12 cellular contexts compared by ENCODE assay signal in genomic region chr21:46121286-46122221, GRCh38. TPM values are rescaled to one million over a fixed set of nuclear protein-coding genes. Genes with fewer than 3 reads are reported as not detected.
DNase-seq lines count a peak whose midpoint lies in the region; TF ChIP-seq lines count a peak whose summit lies in the region.
"Had no signal": no experiment of that assay in that cellular context is flagged by ENCODE, and none has a peak within 500 bp of the region (broad histone marks: within the 10 kb centered on the region; RNA-seq: fewer than 3 reads in every experiment).

No MANE protein-coding gene starts in this region.

- in situ Hi-C loops in GM23248 (cut with MboI): no loop called here

- H3K4me3 ChIP-seq in ACC112 (ENCODE audit: low read depth, low read length): no peak overlapping the region
- no peak overlapping the region for H3K4me3 ChIP-seq in GM23248
- H3K4me3 ChIP-seq in endodermal cell (ENCODE audit: low read length): no peak overlapping the region
- no peak overlapping the region for H3K4me3 ChIP-seq in osteoblast (ENCODE audit: insufficient read depth, low read length)

- 71 to 79% methylated on average over 26 of the region's 29 CpGs for WGBS in GM23248 (ENCODE audit: low coverage in 1 of 2, low lambda C conversion rate in 2 of 2, missing lambda C conversion rate in 2 of 2), 2 experiments
- whole genome bisulfite sequencing in endodermal cell (ENCODE audit: insufficient coverage in 1 of 2, insufficient read length in 1 of 2), 2 experiments: 95% methylated on average over 17 to 29 of the region's 29 CpGs

- peaks cover 44% of the 10 kb centered on the region for H3F3A ChIP-seq in GM23248 (ENCODE audit: insufficient read depth)

- no peak overlapping the region for H2AFZ ChIP-seq in ACC112 (ENCODE audit: low read length, unreplicated experiment)
- no peak overlapping the region for H2AFZ ChIP-seq in GM23248
- H2AFZ ChIP-seq in osteoblast (ENCODE audit: low read length): no peak overlapping the region

- H3K36me3 ChIP-seq in ACC112 (ENCODE audit: insufficient read depth, low read length) (peaks cover 63% of the 10 kb centered on the region), GM23248 (ENCODE audit: low read depth) (peaks cover 43% of the 10 kb centered on the region; the same call in 1 of the 2 replicates), endodermal cell (ENCODE audit: control insufficient read depth, insufficient read depth, low read length) (peaks cover 51% of the 10 kb centered on the region), osteoblast (ENCODE audit: insufficient read depth, low read length) (peaks cover 95% of the 10 kb centered on the region)

- H4K20me1 ChIP-seq in GM23248 (ENCODE audit: insufficient read depth): no peaks in the 10 kb centered on the region
- peaks cover 57% of the 10 kb centered on the region for H4K20me1 ChIP-seq in osteoblast (ENCODE audit: insufficient read depth, low read length)

- H3K9me3 Mint-ChIP-seq in endodermal cell: no peaks in the 10 kb centered on the region
- no peaks in the 10 kb centered on the region for H3K9me3 Mint-ChIP-seq in immature natural killer cell
- H3K9me3 Mint-ChIP-seq: CD8-positive, alpha-beta memory T cell; naive thymus-derived CD8-positive, alpha-beta T cell had no signal

- peaks cover 18% of the 10 kb centered on the region for H3K79me2 ChIP-seq in ACC112 (ENCODE audit: control insufficient read depth, insufficient read depth, low read length, unreplicated experiment)
- H3K79me2 ChIP-seq in GM23248 (ENCODE audit: insufficient read depth): peaks cover 30% of the 10 kb centered on the region; the same call in 1 of the 2 replicates
- H3K79me2 ChIP-seq in osteoblast (ENCODE audit: insufficient read depth, low read length): peaks cover 65% of the 10 kb centered on the region

- H3K36me3 Mint-ChIP-seq in endodermal cell (ENCODE audit: low read depth): peaks cover 38% of the 10 kb centered on the region
- H3K36me3 Mint-ChIP-seq in immature natural killer cell: no peaks in the 10 kb centered on the region

- TF ChIP-seq CTCF in endodermal cell (conservative IDR thresholded peaks at IDR 0.05) (peak; percentile 14), osteoblast (IDR thresholded peaks at IDR 0.05; ENCODE audit: extremely low read depth, low read depth, low read length) (no peak)

- H3K4me1 Mint-ChIP-seq in endodermal cell: no peaks in the 10 kb centered on the region
- no peaks in the 10 kb centered on the region for H3K4me1 Mint-ChIP-seq in immature natural killer cell
- H3K4me1 Mint-ChIP-seq: CD8-positive, alpha-beta memory T cell had no signal

- H3K9me2 ChIP-seq in GM23248 (ENCODE audit: insufficient read depth): no peaks in the 10 kb centered on the region

- H3K4me1 ChIP-seq in ACC112 (ENCODE audit: control insufficient read depth, insufficient read depth, low read length, unreplicated experiment) (peaks cover 29% of the 10 kb centered on the region), GM23248 (ENCODE audit: insufficient read depth) (peaks cover 20% of the 10 kb centered on the region), endodermal cell (ENCODE audit: control insufficient read depth, insufficient read depth, low read length) (no peaks in the 10 kb centered on the region), osteoblast (ENCODE audit: insufficient read depth, low read length) (peaks cover 27% of the 10 kb centered on the region)

- peak overlapping the region; percentile 85 for H3K27ac ChIP-seq in ACC112 (ENCODE audit: low read depth, low read length)
- H3K27ac ChIP-seq in GM23248: peak overlapping the region; percentile 82
- no peak overlapping the region for H3K27ac ChIP-seq in endodermal cell (ENCODE audit: low read depth, low read length)
- peak overlapping the region; percentile 60 for H3K27ac ChIP-seq in osteoblast (ENCODE audit: low read depth, low read length)

- no peak overlapping the region for H3K4me2 ChIP-seq in GM23248 (ENCODE audit: unreplicated experiment)
- no peak overlapping the region for H3K4me2 ChIP-seq in osteoblast (ENCODE audit: insufficient read depth, low read length)

- H3K4me3 Mint-ChIP-seq in endodermal cell (no peak overlapping the region), immature natural killer cell (no peak overlapping the region)
- H3K4me3 Mint-ChIP-seq: CD8-positive, alpha-beta memory T cell; naive thymus-derived CD8-positive, alpha-beta T cell had no signal

- DNase-seq in GM23248: no peak
- DNase-seq in endodermal cell: peak; percentile 40
- peak; percentile 83 for DNase-seq in osteoblast (ENCODE audit: insufficient read length, low spot score, missing footprints)
- no peak for DNase-seq in T-helper 9 cell
- no peak for DNase-seq in mucosa of gallbladder (ENCODE audit: low spot score)
- DNase-seq in immature natural killer cell: no peak
- DNase-seq in kidney glomerular epithelial cell (lab: John Stamatoyannopoulos, UW): no peak
- DNase-seq: caudate nucleus had no signal

- H3K9ac ChIP-seq in GM23248: peak overlapping the region; percentile 24
- H3K9ac ChIP-seq in endodermal cell (ENCODE audit: extremely low read depth, low read length, poor library complexity, severe bottlenecking): no peak overlapping the region

- H3K9me3 ChIP-seq in GM23248 (ENCODE audit: low read depth) (no peaks in the 10 kb centered on the region), endodermal cell (ENCODE audit: control insufficient read depth, low read length) (no peaks in the 10 kb centered on the region), osteoblast (ENCODE audit: low read depth, low read length) (no peaks in the 10 kb centered on the region)

- H3K27ac Mint-ChIP-seq in endodermal cell (no peak overlapping the region), immature natural killer cell (no peak overlapping the region)
- H3K27ac Mint-ChIP-seq: CD8-positive, alpha-beta memory T cell had no signal

- H3K27me3 ChIP-seq in ACC112 (ENCODE audit: insufficient read depth, low read length): no peaks in the 10 kb centered on the region
- H3K27me3 ChIP-seq in GM23248 (replicated peaks; ENCODE audit: insufficient read depth): no peaks in the 10 kb centered on the region
- no peaks in the 10 kb centered on the region for H3K27me3 ChIP-seq in endodermal cell (ENCODE audit: control insufficient read depth, insufficient read depth, low read length, poor library complexity, severe bottlenecking)
- no peaks in the 10 kb centered on the region for H3K27me3 ChIP-seq in osteoblast (ENCODE audit: insufficient read depth, low read length)

- H3K27me3 Mint-ChIP-seq in endodermal cell (ENCODE audit: insufficient read depth) (no peaks in the 10 kb centered on the region), immature natural killer cell (ENCODE audit: low read depth in 3 of 3) (peaks cover 0 to 4% (median 2%) of the 10 kb centered on the region in 3 donors)
- H3K27me3 Mint-ChIP-seq: CD8-positive, alpha-beta memory T cell; naive thymus-derived CD8-positive, alpha-beta T cell had no signal

RNA-seq across cellular contexts. Expression of gene COL6A2, which starts 23.6 kb away (rescaled TPM):
- 1,939 and 2,103 TPM in 2 replicates for total RNA-seq in GM23248 (2014; rRNA removed; shearing (Covaris generic))
- polyA plus RNA-seq in GM23248 (2016; fragmentation: Nextera tagmentation; extraction: Ambion mirVana): 650 and 676 TPM in 2 replicates
- total RNA-seq in endodermal cell: 100 to 1,000 TPM; 259 to 377 TPM
- 117 TPM for polyA plus RNA-seq in endodermal cell (2013, experiment 1 of 2)
- polyA plus RNA-seq in endodermal cell (2013, experiment 2 of 2): 114 TPM
- total RNA-seq in osteoblast: 1,184 and 1,265 TPM in 2 replicates
- 1,004 TPM for total RNA-seq in mucosa of gallbladder
- polyA plus RNA-seq in immature natural killer cell: 10 to 100 TPM in 2 of 3 donors, 1 to 10 TPM in 1; 4.4 to 46.6 (median 30.6) TPM

RNA-seq across cellular contexts. Expression of gene FTCD, which starts 33.8 kb away (rescaled TPM):
- not detected in 2 replicates for total RNA-seq in GM23248 (2014; rRNA removed; shearing (Covaris generic))
- polyA plus RNA-seq in GM23248 (2016; fragmentation: Nextera tagmentation; extraction: Ambion mirVana) (not detected in 2 replicates), immature natural killer cell (not detected)
- total RNA-seq in endodermal cell (1 to 10 TPM; 3.5 to 4.6 TPM), osteoblast (0.29 and 0.36 TPM in 2 replicates), mucosa of gallbladder (1.3 TPM)
- polyA plus RNA-seq in endodermal cell (2013, experiment 1 of 2): 3.0 TPM
- 1.0 TPM for polyA plus RNA-seq in endodermal cell (2013, experiment 2 of 2)
- total RNA-seq: CD8-positive, alpha-beta memory T cell; M059J had no signal
- polyA plus RNA-seq: CD8-positive, alpha-beta memory T cell; naive thymus-derived CD8-positive, alpha-beta T cell had no signal

Comparison
In these comparisons a context has a peak if more than half of its experiments do, and no peak if none do; other contexts are left out.
1. DNase-seq: peak in endodermal cell (single experiment) and osteoblast (single experiment); none in GM23248 (single experiment), T-helper 9 cell (single experiment), mucosa of gallbladder (single experiment), immature natural killer cell (0 of 3) and kidney glomerular epithelial cell (single experiment).